In the genomic region with DNA sequence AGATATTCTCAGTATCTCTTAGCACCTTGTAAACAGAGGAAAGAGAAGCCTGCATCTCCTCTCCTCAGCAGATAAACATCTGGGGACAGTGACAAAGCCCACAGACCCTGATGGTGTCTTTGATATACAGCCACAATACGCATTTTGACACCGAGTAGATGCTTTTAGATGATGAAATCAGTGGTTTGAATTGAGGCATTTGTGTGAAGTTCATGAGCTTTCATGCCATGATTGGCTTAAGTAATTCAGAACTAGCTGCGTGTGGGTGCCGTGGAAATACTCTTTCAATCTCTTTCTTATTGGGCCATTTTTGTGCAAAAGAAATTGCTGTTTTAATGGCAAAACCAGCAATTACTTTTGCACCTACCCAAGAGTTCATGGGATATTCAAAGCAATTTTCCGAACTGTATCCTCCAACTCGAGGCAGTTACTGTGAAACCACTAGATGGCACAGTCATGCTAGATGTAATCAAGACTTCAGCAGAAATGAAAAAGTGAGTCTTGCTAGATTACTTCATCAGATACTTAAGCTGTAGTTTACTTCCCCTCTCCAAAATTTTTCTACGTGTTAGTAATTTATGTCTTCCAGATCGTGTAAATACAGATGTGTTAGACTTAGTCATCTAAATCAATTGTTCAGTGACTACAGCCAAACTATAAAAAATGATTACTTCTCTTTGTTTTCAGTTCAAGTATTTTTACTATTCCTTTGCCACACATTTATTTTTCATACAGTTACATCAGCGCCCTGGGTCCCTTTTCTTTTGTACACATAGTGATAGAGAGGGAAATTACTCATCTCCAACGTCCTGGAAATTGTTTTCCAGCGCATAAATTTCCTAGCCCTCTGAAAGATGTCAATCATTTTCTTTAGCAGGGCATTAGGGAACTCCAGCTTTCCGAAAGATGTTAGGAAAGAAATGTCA, we compare ENCODE assay signal across 8 cellular contexts. TPM values are rescaled to one million over a fixed set of nuclear protein-coding genes. Genes with fewer than 3 reads are reported as not detected.
DNase-seq lines count a peak whose midpoint lies in the region; ATAC-seq and TF ChIP-seq lines count a peak whose summit lies in the region.

No MANE protein-coding gene starts in this region.

- peaks cover 2 to 5% of the 10 kb centered on the region in 2 donors for H3K9me3 Mint-ChIP-seq in activated T-cell treated with anti-CD3 and anti-CD28 coated beads, Interleukin-2, amount 50 U/mL, for 72 hours

- peak overlapping the region; percentile 71 to 93 for H3K4me3 Mint-ChIP-seq in activated T-cell treated with anti-CD3 and anti-CD28 coated beads, Interleukin-2, amount 50 U/mL, for 72 hours

- H3K27ac ChIP-seq in BLaER1 treated with 17β-estradiol and CSF1 and Interleukin-3, amounts not matched to agents 10 nM and 100 nM = peak overlapping the region in 10 of 11 experiments; percentile 14 to 68 (median 58); a peak in 17 of 22 replicates
- H3K27ac ChIP-seq in gastroesophageal sphincter = peak overlapping the region in 3 of 4 donors; percentile 34 to 73 (median 60)
- no peak overlapping the region for H3K27ac ChIP-seq in ovary

- peaks cover 32% of the 10 kb centered on the region for H3K27me3 Mint-ChIP-seq in activated T-cell treated with anti-CD3 and anti-CD28 coated beads, Interleukin-2, amount 50 U/mL, for 72 hours (ENCODE audit: low read depth)

- no peaks in the 10 kb centered on the region for H3K36me3 ChIP-seq in BLaER1 treated with 17β-estradiol and CSF1 and Interleukin-3, amounts not matched to agents 10 nM and 100 nM
- no peaks in the 10 kb centered on the region for H3K36me3 ChIP-seq in gastroesophageal sphincter
- H3K36me3 ChIP-seq in ovary = no peaks in the 10 kb centered on the region

- TF ChIP-seq CTCF in gastroesophageal sphincter (IDR thresholded peaks at IDR 0.05) (peak; percentile 60 to 85 (median 76)), ovary (IDR thresholded peaks at IDR 0.05) (peak; percentile 45 to 75 (median 48))

- H3K9me3 ChIP-seq in BLaER1 treated with 17β-estradiol and CSF1 and Interleukin-3, amounts not matched to agents 10 nM and 100 nM (replicated peaks in 1 of 11) = peaks cover 4 to 26% (median 16%) of the 10 kb centered on the region in 11 experiments; a peak in 21 of 22 replicates
- H3K9me3 ChIP-seq in gastroesophageal sphincter (no peaks in the 10 kb centered on the region), ovary (no peaks in the 10 kb centered on the region)

- intact Hi-C loops in ovary (cut with DNase I) = loop anchor here (2.0 to 5.0 kb wide), 2 partner anchors 394 to 399 kb away; no protein-coding TSS in a partner anchor

- peak; percentile 83 for ATAC-seq in GM18502 (IDR thresholded peaks at IDR 0.05; ENCODE audit: poor library complexity, unreplicated experiment)
- peak; percentile 80 for ATAC-seq in HG03135 (IDR thresholded peaks at IDR 0.05; ENCODE audit: unreplicated experiment)
- peak; percentile 78 to 86 for ATAC-seq in activated T-cell treated with anti-CD3 and anti-CD28 coated beads, Interleukin-2, amount 50 U/mL, for 72 hours (replicated peaks in 1 of 2)
- ATAC-seq in gastroesophageal sphincter = peak; percentile 79

- peak overlapping the region; percentile 56 to 98 (median 73) for H3K4me2 ChIP-seq in BLaER1 treated with 17β-estradiol and CSF1 and Interleukin-3, amounts not matched to agents 10 nM and 100 nM

- H3K27ac Mint-ChIP-seq in activated T-cell treated with anti-CD3 and anti-CD28 coated beads, Interleukin-2, amount 50 U/mL, for 72 hours = peak overlapping the region; percentile 98

- peak overlapping the region in 8 of 10 experiments; percentile 35 to 58 (median 49); a peak in 13 of 20 replicates for H3K4me3 ChIP-seq in BLaER1 treated with 17β-estradiol and CSF1 and Interleukin-3, amounts not matched to agents 10 nM and 100 nM
- H3K4me3 ChIP-seq in gastroesophageal sphincter (peak overlapping the region; percentile 17 to 48), ovary (peak overlapping the region; percentile 27)

- DNase-seq in NCI-H226 = peak; percentile 45
- DNase-seq in activated T-cell treated with anti-CD3 and anti-CD28 coated beads, Interleukin-2, amount 50 U/mL, for 72 hours = peak; percentile 53 to 61
- DNase-seq in ovary = no peak
- DNase-seq in COR-L47 (lab: John Stamatoyannopoulos, UW) = no peak

- peaks cover 2 to 13% of the 10 kb centered on the region in 2 donors for H3K36me3 Mint-ChIP-seq in activated T-cell treated with anti-CD3 and anti-CD28 coated beads, Interleukin-2, amount 50 U/mL, for 72 hours (ENCODE audit: insufficient read depth in 2 of 2)

- WGBS in gastroesophageal sphincter (ENCODE audit: low coverage in 1 of 2), 2 donors = 10% methylated on average over 12 of the region's 12 CpGs
- 13 to 21% (median 14%) methylated on average over 12 of the region's 12 CpGs for WGBS in ovary, 3 donors

- no peaks in the 10 kb centered on the region for H3K27me3 ChIP-seq in BLaER1 treated with 17β-estradiol and CSF1 and Interleukin-3, amounts not matched to agents 10 nM and 100 nM
- H3K27me3 ChIP-seq in gastroesophageal sphincter (peaks cover 7% of the 10 kb centered on the region), ovary (no peaks in the 10 kb centered on the region)

- H3K9ac ChIP-seq in BLaER1 treated with 17β-estradiol and CSF1 and Interleukin-3, amounts not matched to agents 10 nM and 100 nM = peak overlapping the region in 10 of 11 experiments; percentile 41 to 67 (median 57); a peak in 16 of 22 replicates

- TF ChIP-seq EP300 in gastroesophageal sphincter (IDR thresholded peaks at IDR 0.05) = no peak
- TF ChIP-seq EP300 in ovary (IDR thresholded peaks at IDR 0.05) = no peak

- TF ChIP-seq POLR2A in gastroesophageal sphincter (IDR thresholded peaks at IDR 0.05) (no peak), ovary (IDR thresholded peaks at IDR 0.05) (no peak)

- H4K20me1 ChIP-seq in BLaER1 treated with 17β-estradiol and CSF1 and Interleukin-3, amounts not matched to agents 10 nM and 100 nM = no peaks in the 10 kb centered on the region

- H3K4me1 Mint-ChIP-seq in activated T-cell treated with anti-CD3 and anti-CD28 coated beads, Interleukin-2, amount 50 U/mL, for 72 hours (ENCODE audit: low read depth) = peaks cover 39% of the 10 kb centered on the region

- H3K4me1 ChIP-seq in BLaER1 treated with 17β-estradiol and CSF1 and Interleukin-3, amounts not matched to agents 10 nM and 100 nM = peaks cover 6 to 16% (median 11%) of the 10 kb centered on the region in 10 experiments; a peak in 18 of 20 replicates
- H3K4me1 ChIP-seq in gastroesophageal sphincter (peaks cover 0 to 12% (median 0%) of the 10 kb centered on the region in 3 donors), ovary (ENCODE audit: insufficient read depth) (peaks cover 2% of the 10 kb centered on the region)

RNA-seq across cellular contexts. Expression of a gene that starts 49.4 kb away (rescaled TPM):
- total RNA-seq in activated T-cell treated with anti-CD3 and anti-CD28 coated beads, Interleukin-2, amount 50 U/mL, for 72 hours = not detected
- total RNA-seq in gastroesophageal sphincter (not detected), ovary (not detected)
- polyA plus RNA-seq in ovary = not detected

Comparison
In these comparisons a context has a peak if more than half of its experiments do, and no peak if none do; other contexts are left out.
1. H3K27ac ChIP-seq: peak in BLaER1 treated with 17β-estradiol and CSF1 and Interleukin-3, amounts not matched to agents 10 nM and 100 nM (10 of 11) and gastroesophageal sphincter (3 of 4); none in ovary (0 of 2).
2. DNase-seq: peak in NCI-H226 (single experiment) and activated T-cell treated with anti-CD3 and anti-CD28 coated beads, Interleukin-2, amount 50 U/mL, for 72 hours (2 of 2); none in ovary (0 of 5) and COR-L47 (single experiment).
3. Peak in every context shown above with its lines, with median percentiles within 50 percentile points of each other: H3K4me3 ChIP-seq and ATAC-seq.